Comparison of ENCODE assay signal across 1 cellular context in genomic region chr20:23626040-23626620, GRCh38.
TF ChIP-seq lines count a peak whose summit lies in the region.

No MANE protein-coding gene starts in this region.

TF ChIP-seq in GM23338, 12 proteins besides CTCF, POLR2A, EP300 and RAD21 (continued from another document):
- TF ChIP-seq REST (IDR thresholded peaks at IDR 0.05; ENCODE audit: unreplicated experiment): no peak
- TF ChIP-seq ZNF331 (CRISPR knock-in tag; IDR thresholded peaks at IDR 0.05; ENCODE audit: low read depth): no peak
- TF ChIP-seq STAT1 (IDR thresholded peaks at IDR 0.05; ENCODE audit: unreplicated experiment): no peak
- TF ChIP-seq EZH2phosphoT487 (IDR thresholded peaks at IDR 0.05; ENCODE audit: unreplicated experiment): no peak
- TF ChIP-seq ZNF462 (CRISPR knock-in tag; IDR thresholded peaks at IDR 0.05): no peak
